ENCODE assay signal across 2 cellular contexts in the genomic region with DNA sequence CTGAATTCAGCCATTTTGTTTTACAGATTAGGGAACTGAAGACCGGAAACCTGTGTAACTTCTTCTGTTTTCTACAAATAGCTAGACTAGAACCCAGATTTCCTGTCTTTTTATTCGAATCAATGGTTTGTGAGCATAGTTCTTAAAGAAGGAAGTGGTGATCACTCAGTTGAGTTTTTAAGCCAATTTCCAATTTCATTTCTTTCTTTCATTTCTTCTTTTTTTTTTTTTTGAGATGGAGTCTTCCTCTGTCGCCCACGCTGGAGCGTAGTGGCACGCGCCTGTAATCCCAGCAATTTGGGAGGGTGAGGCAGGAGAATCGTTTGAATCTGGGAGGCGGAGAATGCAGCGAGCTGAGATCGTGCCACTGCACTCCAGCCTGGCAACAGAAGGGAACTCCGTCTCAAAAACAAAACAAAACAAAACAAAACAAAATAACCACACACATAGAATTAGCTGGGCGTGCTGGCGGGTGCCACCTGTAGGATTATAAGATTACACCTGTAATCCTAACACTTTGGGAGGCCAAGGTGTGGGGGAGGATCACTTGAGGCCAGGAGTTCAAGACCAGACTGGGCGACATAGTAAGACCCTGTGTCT.
TF ChIP-seq lines count a peak whose summit lies in the region.

No MANE protein-coding gene starts in this region.

TF ChIP-seq in liver, 16 proteins besides CTCF, POLR2A, EP300 and RAD21:
- TF ChIP-seq YY1 (IDR thresholded peaks at IDR 0.05), result peak; percentile 95
- TF ChIP-seq RXRA (IDR thresholded peaks at IDR 0.05), result no peak

TF ChIP-seq in HepG2, 621 proteins besides CTCF, POLR2A, EP300 and RAD21:
- TF ChIP-seq HMG20B (CRISPR knock-in tag; conservative IDR thresholded peaks at IDR 0.05) (no peak), CCAR2 (optimal IDR thresholded peaks at IDR 0.05; ENCODE audit: low read depth, low read length) (no peak), MXD4 (CRISPR knock-in tag; IDR thresholded peaks at IDR 0.05) (no peak), ZFP36L1 (CRISPR knock-in tag; IDR thresholded peaks at IDR 0.05) (no peak), TCF7L2 (IDR thresholded peaks at IDR 0.05; ENCODE audit: low read depth, low read length) (no peak), ZNF788 (CRISPR knock-in tag; IDR thresholded peaks at IDR 0.05; ENCODE audit: borderline replicate concordance) (no peak), SAP130 (CRISPR knock-in tag; IDR thresholded peaks at IDR 0.05; ENCODE audit: low read depth) (no peak)
TF ChIP-seq in HepG2: peak in this region for 0.
